10 cellular contexts compared by ENCODE assay signal in genomic region chr12:1488908-1489381, GRCh38.
DNase-seq lines count a peak whose midpoint lies in the region; ATAC-seq and TF ChIP-seq lines count a peak whose summit lies in the region.
"Had no signal": no experiment of that assay in that cellular context is flagged by ENCODE, and none has a peak within 500 bp of the region (broad histone marks: within the 10 kb centered on the region; RNA-seq: fewer than 3 reads in every experiment).

No MANE protein-coding gene starts in this region.

- no peaks in the 10 kb centered on the region for H3K9me3 Mint-ChIP-seq in activated CD4-positive, alpha-beta T cell treated with anti-CD3 and anti-CD28 coated beads, Interleukin-2, amount 10 ng/mL, durations not matched to agents 7 days and 5 days
- H3K9me3 Mint-ChIP-seq in type B pancreatic cell = no peaks in the 10 kb centered on the region

- H3K27ac Mint-ChIP-seq in activated CD4-positive, alpha-beta T cell treated with anti-CD3 and anti-CD28 coated beads, Interleukin-2, amount 10 ng/mL, durations not matched to agents 7 days and 5 days = peak overlapping the region; percentile 47
- H3K27ac Mint-ChIP-seq in type B pancreatic cell = peak overlapping the region; percentile 20

- DNase-seq in Right ventricle myocardium superior (no peak), Right ventricle myocardium inferior (ENCODE audit: missing footprints) (no peak), foreskin fibroblast (peak; percentile 48 to 60), type B pancreatic cell (ENCODE audit: extremely low spot score, unreplicated experiment) (no peak)
- DNase-seq in activated CD4-positive, alpha-beta T cell treated with anti-CD3 and anti-CD28 coated beads, Interleukin-2, amount 10 ng/mL, durations not matched to agents 7 days and 5 days = peak; percentile 36
- no peak for DNase-seq in effector CD8-positive, alpha-beta T cell (lab: John Stamatoyannopoulos, UW)
- DNase-seq: BE2C, NCI-H1417 treated with DMSO at 0.1 percent for 48 hours had no signal

- H3K36me3 Mint-ChIP-seq in activated CD4-positive, alpha-beta T cell treated with anti-CD3 and anti-CD28 coated beads, Interleukin-2, amount 10 ng/mL, durations not matched to agents 7 days and 5 days (ENCODE audit: low read depth) = peaks cover 12% of the 10 kb centered on the region
- H3K36me3 Mint-ChIP-seq in type B pancreatic cell = peaks cover 50% of the 10 kb centered on the region

- H3K27me3 Mint-ChIP-seq in activated CD4-positive, alpha-beta T cell treated with anti-CD3 and anti-CD28 coated beads, Interleukin-2, amount 10 ng/mL, durations not matched to agents 7 days and 5 days = no peaks in the 10 kb centered on the region
- no peaks in the 10 kb centered on the region for H3K27me3 Mint-ChIP-seq in type B pancreatic cell

- peak; percentile 36 for ATAC-seq in Right ventricle myocardium superior (ENCODE audit: poor library complexity)
- ATAC-seq in Right ventricle myocardium inferior = no peak
- no peak for ATAC-seq in HG03571 (IDR thresholded peaks at IDR 0.05; ENCODE audit: unreplicated experiment)
- no peak for ATAC-seq in HG03521 (IDR thresholded peaks at IDR 0.05; ENCODE audit: unreplicated experiment)

- H3K4me1 Mint-ChIP-seq in activated CD4-positive, alpha-beta T cell treated with anti-CD3 and anti-CD28 coated beads, Interleukin-2, amount 10 ng/mL, durations not matched to agents 7 days and 5 days = peaks cover 15% of the 10 kb centered on the region
- H3K4me1 Mint-ChIP-seq in type B pancreatic cell (ENCODE audit: unreplicated experiment) = peaks cover 6% of the 10 kb centered on the region

- H3K4me3 ChIP-seq in foreskin fibroblast (ENCODE audit: low read depth in 1 of 2, low read length in 2 of 2) = no peak overlapping the region

- H3K4me3 Mint-ChIP-seq in activated CD4-positive, alpha-beta T cell treated with anti-CD3 and anti-CD28 coated beads, Interleukin-2, amount 10 ng/mL, durations not matched to agents 7 days and 5 days = no peak overlapping the region
- H3K4me3 Mint-ChIP-seq in type B pancreatic cell = no peak overlapping the region

- CTCF ChIA-PET in activated CD4-positive, alpha-beta T cell treated with anti-CD3 and anti-CD28 coated beads, Interleukin-2, amount 10 ng/mL, durations not matched to agents 7 days and 5 days (lab: Charles Lee) = interaction anchor here (0.6 to 1.8 kb wide), 3 partner anchors 12 to 452 kb away, joined by 3 to 5 read pairs (median 3); no protein-coding TSS in a partner anchor

- intact Hi-C loops in Right ventricle myocardium superior (cut with DNase I) = no loop called here
- intact Hi-C loops in Right ventricle myocardium inferior (cut with DNase I) = no loop called here

- TF ChIP-seq CTCF in foreskin fibroblast (IDR thresholded peaks at IDR 0.05; ENCODE audit: low read depth, low read length) (no peak), type B pancreatic cell (conservative IDR thresholded peaks at IDR 0.05) (no peak)

- POLR2A ChIA-PET in activated CD4-positive, alpha-beta T cell treated with anti-CD3 and anti-CD28 coated beads, Interleukin-2, amount 10 ng/mL, durations not matched to agents 7 days and 5 days (lab: Charles Lee) = no interaction called here

Comparison
In these comparisons a context has a peak if more than half of its experiments do, and no peak if none do; other contexts are left out.
1. DNase-seq: peak in activated CD4-positive, alpha-beta T cell treated with anti-CD3 and anti-CD28 coated beads, Interleukin-2, amount 10 ng/mL, durations not matched to agents 7 days and 5 days (single experiment) and foreskin fibroblast (2 of 2); none in Right ventricle myocardium superior (single experiment), Right ventricle myocardium inferior (single experiment), type B pancreatic cell (single experiment) and effector CD8-positive, alpha-beta T cell (single experiment).